In the genomic region with DNA sequence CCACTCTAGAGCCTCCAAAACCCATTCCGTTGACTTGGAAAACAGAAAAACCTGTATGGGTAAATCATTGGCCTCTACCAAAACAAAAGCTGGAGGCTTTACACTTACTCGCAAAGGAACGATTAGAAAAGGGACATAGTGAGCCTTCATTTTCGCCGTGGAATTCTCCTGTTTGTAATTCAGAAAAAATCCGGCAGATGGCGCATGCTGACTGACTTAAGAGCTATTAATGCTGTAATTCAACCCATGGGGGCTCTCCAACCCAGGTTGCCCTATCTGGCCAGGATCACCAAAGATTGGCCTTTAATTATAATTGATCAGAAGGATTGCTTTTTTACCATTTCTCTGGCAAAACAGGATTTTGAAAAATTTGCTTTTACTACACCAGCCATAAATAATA, we compare ENCODE assay signal across 9 cellular contexts.
DNase-seq lines count a peak whose midpoint lies in the region; ATAC-seq and TF ChIP-seq lines count a peak whose summit lies in the region.
"Had no signal": no experiment of that assay in that cellular context is flagged by ENCODE, and none has a peak within 500 bp of the region (broad histone marks: within the 10 kb centered on the region; RNA-seq: fewer than 3 reads in every experiment).

No MANE protein-coding gene starts in this region.

- no peaks in the 10 kb centered on the region for H3K9me2 ChIP-seq in GM23248 (ENCODE audit: insufficient read depth)

- no peaks in the 10 kb centered on the region for H3K79me2 ChIP-seq in GM23248 (ENCODE audit: insufficient read depth)

- H3K36me3 ChIP-seq in GM23248 (ENCODE audit: low read depth) (no peaks in the 10 kb centered on the region), Peyer's patch (no peaks in the 10 kb centered on the region), iPS DF 6.9 (ENCODE audit: control insufficient read depth, insufficient read depth, low read length) (no peaks in the 10 kb centered on the region)

- no peak overlapping the region for H3K9ac ChIP-seq in GM23248

- TF ChIP-seq CTCF in Peyer's patch (IDR thresholded peaks at IDR 0.05): peak; percentile 43 to 74 (median 62)

- H3K4me3 Mint-ChIP-seq in activated naive CD4-positive, alpha-beta T cell treated with anti-CD3 and anti-CD28 coated beads for 36 hours: no peak overlapping the region

- peaks cover 17% of the 10 kb centered on the region for H3K9me3 Mint-ChIP-seq in activated naive CD4-positive, alpha-beta T cell treated with anti-CD3 and anti-CD28 coated beads for 36 hours

- WGBS in GM23248 (ENCODE audit: low coverage in 1 of 2, low lambda C conversion rate in 2 of 2, missing lambda C conversion rate in 2 of 2), 2 experiments: 41 to 46% methylated on average over 7 of the region's 7 CpGs
- no CpG with 5 or more reads among the region's 7 CpGs for WGBS in iPS DF 6.9 (ENCODE audit: insufficient coverage, insufficient read length)

- H3K4me1 ChIP-seq in GM23248 (ENCODE audit: insufficient read depth) (no peaks in the 10 kb centered on the region), Peyer's patch (peaks cover 0 to 3% (median 0%) of the 10 kb centered on the region in 4 donors), iPS DF 6.9 (ENCODE audit: control insufficient read depth, insufficient read depth, low read length) (peaks cover 2% of the 10 kb centered on the region; the same call in 1 of the 2 replicates)

- no peak overlapping the region for H2AFZ ChIP-seq in GM23248

- no peak overlapping the region for H3K4me2 ChIP-seq in GM23248 (ENCODE audit: unreplicated experiment)

- CTCF ChIA-PET in activated naive CD4-positive, alpha-beta T cell treated with anti-CD3 and anti-CD28 coated beads for 36 hours (lab: Charles Lee): interaction anchor here (1.0 to 2.8 kb wide), 2 partner anchors 96 to 216 kb away, joined by 3 to 9 read pairs; no protein-coding TSS in a partner anchor

- H3K27me3 Mint-ChIP-seq in activated naive CD4-positive, alpha-beta T cell treated with anti-CD3 and anti-CD28 coated beads for 36 hours (ENCODE audit: low read depth): no peaks in the 10 kb centered on the region

- H3F3A ChIP-seq in GM23248 (ENCODE audit: insufficient read depth): no peaks in the 10 kb centered on the region

- in situ Hi-C loops in GM23248 (cut with MboI): no loop called here

- DNase-seq in Ammon's horn (ENCODE audit: low spot score): peak; percentile 28
- DNase-seq in GM23248: peak; percentile 43
- DNase-seq in Peyer's patch: peak in 2 of 3 donors; percentile 51 to 74
- DNase-seq in activated naive CD4-positive, alpha-beta T cell treated with anti-CD3 and anti-CD28 coated beads for 36 hours: peak; percentile 72
- peak; percentile 47 for DNase-seq in iPS DF 6.9 (ENCODE audit: low read depth, low spot score)
- peak; percentile 30 to 39 for DNase-seq in stimulated activated CD4-positive, alpha-beta T cell treated with anti-CD3 and anti-CD28 coated beads, Interleukin-4, amount 100 ng/mL, for 4 hours
- no peak for DNase-seq in DMS153 treated with DMSO at 0.1 percent for 48 hours (lab: John Stamatoyannopoulos, UW; ENCODE audit: unreplicated experiment)

- intact Hi-C loops in activated naive CD4-positive, alpha-beta T cell treated with anti-CD3 and anti-CD28 coated beads for 36 hours (cut with micrococcal nuclease): loop anchor here (1.0 to 10.0 kb wide), 4 partner anchors 86 to 753 kb away; partner anchors contain the start of gene ZNF718

- H3K9me3 ChIP-seq in GM23248 (ENCODE audit: low read depth): no peaks in the 10 kb centered on the region
- peaks cover 0 to 9% (median 0%) of the 10 kb centered on the region in 4 donors for H3K9me3 ChIP-seq in Peyer's patch
- no peaks in the 10 kb centered on the region; the same call in none of the 2 replicates for H3K9me3 ChIP-seq in iPS DF 6.9 (ENCODE audit: control insufficient read depth, insufficient read depth, low read length)

- no peak overlapping the region for H3K4me3 ChIP-seq in GM23248
- H3K4me3 ChIP-seq in Peyer's patch: no peak overlapping the region
- H3K4me3 ChIP-seq in iPS DF 6.9 (ENCODE audit: low read length): no peak overlapping the region

- peaks cover 7% of the 10 kb centered on the region for H3K4me1 Mint-ChIP-seq in activated naive CD4-positive, alpha-beta T cell treated with anti-CD3 and anti-CD28 coated beads for 36 hours (ENCODE audit: low read depth)

- no peaks in the 10 kb centered on the region for H3K27me3 ChIP-seq in GM23248 (replicated peaks; ENCODE audit: insufficient read depth)
- no peaks in the 10 kb centered on the region for H3K27me3 ChIP-seq in Peyer's patch
- no peaks in the 10 kb centered on the region for H3K27me3 ChIP-seq in iPS DF 6.9 (ENCODE audit: control insufficient read depth, insufficient read depth, low read length)

- no peak for TF ChIP-seq POLR2A in Peyer's patch (IDR thresholded peaks at IDR 0.05)

- H3K27ac ChIP-seq in GM23248 (no peak overlapping the region), Peyer's patch (no peak overlapping the region), iPS DF 6.9 (ENCODE audit: low read length) (no peak overlapping the region)
- H3K27ac ChIP-seq: epithelial cell of prostate had no signal

- no peak for ATAC-seq in HG03280 (IDR thresholded peaks at IDR 0.05; ENCODE audit: unreplicated experiment)

- H3K27ac Mint-ChIP-seq in activated naive CD4-positive, alpha-beta T cell treated with anti-CD3 and anti-CD28 coated beads for 36 hours: no peak overlapping the region

- peaks cover 3% of the 10 kb centered on the region for H3K36me3 Mint-ChIP-seq in activated naive CD4-positive, alpha-beta T cell treated with anti-CD3 and anti-CD28 coated beads for 36 hours (ENCODE audit: low read depth)

- no peaks in the 10 kb centered on the region for H4K20me1 ChIP-seq in GM23248 (ENCODE audit: insufficient read depth)
